Comparison of ENCODE assay signal across 26 cellular contexts in genomic region chr3:56763233-56763632, GRCh38. TPM values are rescaled to one million over a fixed set of nuclear protein-coding genes. Genes with fewer than 3 reads are reported as not detected.
A peak's percentile ranks its signal among the peaks of the same experiment; 100 is the strongest.
DNase-seq lines count a peak whose midpoint lies in the region; ATAC-seq and TF ChIP-seq lines count a peak whose summit lies in the region.
"Had no signal": no experiment of that assay in that cellular context is flagged by ENCODE, and none has a peak within 500 bp of the region (broad histone marks: within the 10 kb centered on the region; RNA-seq: fewer than 3 reads in every experiment).

No MANE protein-coding gene starts in this region.

- peak overlapping the region; percentile 45 for H3K27ac Mint-ChIP-seq in activated T-cell treated with anti-CD3 and anti-CD28 coated beads, Interleukin-2, amount 50 U/mL, for 24 hours
- H3K27ac Mint-ChIP-seq in progenitor cell of endocrine pancreas: peak overlapping the region; percentile 62
- H3K27ac Mint-ChIP-seq: activated CD4-positive, alpha-beta memory T cell treated with anti-CD3 and anti-CD28 coated beads, Interleukin-2, amount 10 ng/mL, durations not matched to agents 7 days and 5 days had no signal

- DNase-seq in activated T-cell treated with anti-CD3 and anti-CD28 coated beads, Interleukin-2, amount 50 U/mL, for 24 hours: no peak
- DNase-seq in activated T-cell treated with anti-CD3 and anti-CD28 coated beads, Interleukin-2, amount 50 U/mL, for 4 hours: no peak
- peak; percentile 52 for DNase-seq in H7
- no peak for DNase-seq in effector memory CD4-positive, alpha-beta T cell
- DNase-seq in progenitor cell of endocrine pancreas (ENCODE audit: low spot score, unreplicated experiment): no peak
- DNase-seq in DMS79 treated with DMSO at 0.1 percent for 48 hours (lab: John Stamatoyannopoulos, UW): no peak
- DNase-seq: activated CD4-positive, alpha-beta memory T cell treated with anti-CD3 and anti-CD28 coated beads, Interleukin-2, amount 10 ng/mL, durations not matched to agents 7 days and 5 days; activated effector memory CD4-positive, alpha-beta T cell treated with anti-CD3 and anti-CD28 coated beads, Interleukin-2, amount 50 U/mL, for 16 hours; activated T-cell treated with anti-CD3 and anti-CD28 coated beads for 4 hours; amniotic stem cell; brain microvascular endothelial cell; Karpas-422; lower lobe of right lung; NCI-H1417 treated with DMSO at 0.1 percent for 48 hours; NCI-H2029 treated with DMSO at 0.1 percent for 48 hours; PC-9; SK-N-SH; stomach; T-helper 2 cell; thyroid gland had no signal

- H3K27ac ChIP-seq in effector memory CD4-positive, alpha-beta T cell (ENCODE audit: insufficient read depth, low read length, poor library complexity, severe bottlenecking): peak overlapping the region; percentile 17
- H3K27ac ChIP-seq: brain microvascular endothelial cell, gastroesophageal sphincter, hepatocyte, lower lobe of right lung, PC-9, stomach, vagina had no signal

- H3K9me3 ChIP-seq in effector memory CD4-positive, alpha-beta T cell (ENCODE audit: control insufficient read depth, low read length): no peaks in the 10 kb centered on the region
- H3K9me3 ChIP-seq: gastroesophageal sphincter, lower lobe of right lung, SK-N-SH, stomach, thyroid gland, vagina had no signal

- no peak overlapping the region for H3K4me3 Mint-ChIP-seq in activated T-cell treated with anti-CD3 and anti-CD28 coated beads, Interleukin-2, amount 50 U/mL, for 24 hours
- H3K4me3 Mint-ChIP-seq in activated T-cell treated with anti-CD3 and anti-CD28 coated beads, Interleukin-2, amount 50 U/mL, for 4 hours: no peak overlapping the region
- no peak overlapping the region for H3K4me3 Mint-ChIP-seq in progenitor cell of endocrine pancreas (ENCODE audit: low read depth)
- H3K4me3 Mint-ChIP-seq: activated CD4-positive, alpha-beta memory T cell treated with anti-CD3 and anti-CD28 coated beads, Interleukin-2, amount 10 ng/mL, durations not matched to agents 7 days and 5 days; nephron had no signal

- ATAC-seq in activated T-cell treated with anti-CD3 and anti-CD28 coated beads, Interleukin-2, amount 50 U/mL, for 4 hours: no peak
- ATAC-seq in GM19455 (IDR thresholded peaks at IDR 0.05; ENCODE audit: unreplicated experiment) (no peak), GM18868 (IDR thresholded peaks at IDR 0.05; ENCODE audit: unreplicated experiment) (no peak)
- ATAC-seq: gastroesophageal sphincter, lower lobe of right lung had no signal

- no peaks in the 10 kb centered on the region for H3K36me3 ChIP-seq in H7 (replicated peaks; ENCODE audit: control insufficient read depth, insufficient read depth, low read length)
- H3K36me3 ChIP-seq in effector memory CD4-positive, alpha-beta T cell (ENCODE audit: control insufficient read depth, insufficient read depth, low read length): peaks cover 20% of the 10 kb centered on the region
- H3K36me3 ChIP-seq: brain microvascular endothelial cell, gastroesophageal sphincter, lower lobe of right lung, stomach, thyroid gland, vagina had no signal

- no peaks in the 10 kb centered on the region; the same call in 1 of the 2 replicates for H3K27me3 ChIP-seq in H7 (ENCODE audit: control insufficient read depth, insufficient read depth, low read length)
- no peaks in the 10 kb centered on the region for H3K27me3 ChIP-seq in effector memory CD4-positive, alpha-beta T cell (replicated peaks; ENCODE audit: control insufficient read depth, insufficient read depth, low read length, poor library complexity, severe bottlenecking)
- H3K27me3 ChIP-seq: brain microvascular endothelial cell, gastroesophageal sphincter, hepatocyte, stomach, thyroid gland, vagina had no signal

- H3K27me3 Mint-ChIP-seq in activated T-cell treated with anti-CD3 and anti-CD28 coated beads, Interleukin-2, amount 50 U/mL, for 24 hours: no peaks in the 10 kb centered on the region
- no peaks in the 10 kb centered on the region for H3K27me3 Mint-ChIP-seq in activated T-cell treated with anti-CD3 and anti-CD28 coated beads, Interleukin-2, amount 50 U/mL, for 4 hours (ENCODE audit: low read depth)
- no peaks in the 10 kb centered on the region for H3K27me3 Mint-ChIP-seq in progenitor cell of endocrine pancreas

- H3K4me3 ChIP-seq in H7 (ENCODE audit: insufficient read depth, low read depth, low read length): no peak overlapping the region
- H3K4me3 ChIP-seq in effector memory CD4-positive, alpha-beta T cell (ENCODE audit: insufficient read depth, low read depth, low read length, poor library complexity, severe bottlenecking): no peak overlapping the region
- H3K4me3 ChIP-seq: gastroesophageal sphincter, hepatocyte, lower lobe of right lung, PC-9, stomach, thyroid gland, vagina had no signal

- H3K36me3 Mint-ChIP-seq in activated T-cell treated with anti-CD3 and anti-CD28 coated beads, Interleukin-2, amount 50 U/mL, for 24 hours (ENCODE audit: low read depth): peaks cover 75% of the 10 kb centered on the region
- peaks cover 44% of the 10 kb centered on the region for H3K36me3 Mint-ChIP-seq in activated T-cell treated with anti-CD3 and anti-CD28 coated beads, Interleukin-2, amount 50 U/mL, for 4 hours (ENCODE audit: insufficient read depth)
- peaks cover 36% of the 10 kb centered on the region for H3K36me3 Mint-ChIP-seq in progenitor cell of endocrine pancreas (ENCODE audit: insufficient read depth)

- no peak for TF ChIP-seq CTCF in progenitor cell of endocrine pancreas (IDR thresholded peaks at IDR 0.05; ENCODE audit: unreplicated experiment)

- H3K4me1 Mint-ChIP-seq in activated T-cell treated with anti-CD3 and anti-CD28 coated beads, Interleukin-2, amount 50 U/mL, for 24 hours (ENCODE audit: low read depth): peaks cover 81% of the 10 kb centered on the region
- H3K4me1 Mint-ChIP-seq in activated T-cell treated with anti-CD3 and anti-CD28 coated beads, Interleukin-2, amount 50 U/mL, for 4 hours (ENCODE audit: low read depth): peaks cover 73% of the 10 kb centered on the region
- H3K4me1 Mint-ChIP-seq in progenitor cell of endocrine pancreas (ENCODE audit: low read depth): peaks cover 57% of the 10 kb centered on the region

- no peaks in the 10 kb centered on the region for H3K9me3 Mint-ChIP-seq in activated T-cell treated with anti-CD3 and anti-CD28 coated beads, Interleukin-2, amount 50 U/mL, for 24 hours
- H3K9me3 Mint-ChIP-seq in activated T-cell treated with anti-CD3 and anti-CD28 coated beads, Interleukin-2, amount 50 U/mL, for 4 hours: no peaks in the 10 kb centered on the region
- H3K9me3 Mint-ChIP-seq in progenitor cell of endocrine pancreas (ENCODE audit: low read depth): no peaks in the 10 kb centered on the region
- H3K9me3 Mint-ChIP-seq: activated CD4-positive, alpha-beta memory T cell treated with anti-CD3 and anti-CD28 coated beads, Interleukin-2, amount 10 ng/mL, durations not matched to agents 7 days and 5 days; nephron had no signal

- H3K4me1 ChIP-seq in effector memory CD4-positive, alpha-beta T cell (ENCODE audit: control insufficient read depth, insufficient read depth, low read length, poor library complexity, severe bottlenecking): peaks cover 7% of the 10 kb centered on the region

RNA-seq across cellular contexts. Expression of gene ARHGEF3, which starts 38.5 kb away (rescaled TPM):
- 10 to 100 TPM; 42.4 to 53.9 (median 44.7) TPM for total RNA-seq in activated T-cell treated with anti-CD3 and anti-CD28 coated beads, Interleukin-2, amount 50 U/mL, for 4 hours
- total RNA-seq in H7 (2014; rRNA removed; shearing (Covaris generic)): 3.6 and 3.8 TPM in 2 replicates
- total RNA-seq in progenitor cell of endocrine pancreas: 60.4 and 72.2 TPM in 2 replicates
